In genomic region chr20:17688965-17689364, GRCh38 we compare ENCODE assay signal across 23 cellular contexts. TPM values are rescaled to one million over a fixed set of nuclear protein-coding genes. Genes with fewer than 3 reads are reported as not detected.
DNase-seq lines count a peak whose midpoint lies in the region; ATAC-seq, FAIRE-seq and TF ChIP-seq lines count a peak whose summit lies in the region.
"Had no signal": no experiment of that assay in that cellular context is flagged by ENCODE, and none has a peak within 500 bp of the region (broad histone marks: within the 10 kb centered on the region; RNA-seq: fewer than 3 reads in every experiment).

No MANE protein-coding gene starts in this region.

- no peak overlapping the region for H3K27ac Mint-ChIP-seq in CD8-positive, alpha-beta memory T cell
- H3K27ac Mint-ChIP-seq: CD14-positive monocyte, H9, T-cell had no signal

- FAIRE-seq in RCC 7860 (lab: Jason Lieb, UNC) = no peak
- FAIRE-seq: A204.1 had no signal

- no peak overlapping the region for H3K4me3 ChIP-seq in fibroblast of lung (replicated peaks in 1 of 4; ENCODE audit: control extremely low read depth in 1 of 4, insufficient read depth in 1 of 4, low read depth in 3 of 4, low read length in 4 of 4)
- no peak overlapping the region for H3K4me3 ChIP-seq in stomach
- H3K4me3 ChIP-seq in CD8-positive, alpha-beta memory T cell (ENCODE audit: low read length) = no peak overlapping the region

- no peaks in the 10 kb centered on the region for H3K79me2 ChIP-seq in fibroblast of lung (ENCODE audit: control insufficient read depth, insufficient read depth, low read length)

- TF ChIP-seq POLR2A in stomach (IDR thresholded peaks at IDR 0.05) = no peak

- no peaks in the 10 kb centered on the region for H3K4me1 Mint-ChIP-seq in CD8-positive, alpha-beta memory T cell
- H3K4me1 Mint-ChIP-seq: IgD-negative memory B cell, T-cell had no signal

- no peak for ATAC-seq in GM18867 (IDR thresholded peaks at IDR 0.05; ENCODE audit: unreplicated experiment)
- ATAC-seq: T-cell had no signal

- no peak overlapping the region for H3K4me3 Mint-ChIP-seq in CD8-positive, alpha-beta memory T cell
- H3K4me3 Mint-ChIP-seq: H9, IgD-negative memory B cell, T-cell had no signal

- peaks cover 0 to 6% (median 4%) of the 10 kb centered on the region in 3 donors for H3K36me3 Mint-ChIP-seq in CD8-positive, alpha-beta memory T cell
- H3K36me3 Mint-ChIP-seq: CD14-positive monocyte, IgD-negative memory B cell, T-cell had no signal

- no peaks in the 10 kb centered on the region for H3K4me1 ChIP-seq in fibroblast of lung (ENCODE audit: control insufficient read depth, extremely low read depth, insufficient read depth, low read length)
- H3K4me1 ChIP-seq in stomach = peaks cover 7 to 33% (median 20%) of the 10 kb centered on the region in 4 donors
- no peaks in the 10 kb centered on the region for H3K4me1 ChIP-seq in CD8-positive, alpha-beta memory T cell (ENCODE audit: insufficient read depth, low read length)

- H3K9me3 Mint-ChIP-seq in CD8-positive, alpha-beta memory T cell = peaks cover 0 to 15% (median 3%) of the 10 kb centered on the region in 5 donors

- intact Hi-C loops in stomach (cut with DNase I; ENCODE audit: low total_unique reads) = no loop called here

- H4K20me1 ChIP-seq in fibroblast of lung (ENCODE audit: control insufficient read depth, extremely low read depth, insufficient read depth, low read length) = no peaks in the 10 kb centered on the region

- H3K36me3 ChIP-seq in fibroblast of lung (ENCODE audit: control insufficient read depth, insufficient read depth, low read length) (no peaks in the 10 kb centered on the region), stomach (no peaks in the 10 kb centered on the region)
- no peaks in the 10 kb centered on the region for H3K36me3 ChIP-seq in CD8-positive, alpha-beta memory T cell (ENCODE audit: insufficient read depth, low read length)

- H3K27me3 ChIP-seq in fibroblast of lung (ENCODE audit: control insufficient read depth, insufficient read depth, low read length) (peaks cover 33% of the 10 kb centered on the region), stomach (no peaks in the 10 kb centered on the region)
- H3K27me3 ChIP-seq in CD8-positive, alpha-beta memory T cell (ENCODE audit: insufficient read depth, low read length, poor library complexity, severe bottlenecking) = peaks cover 19% of the 10 kb centered on the region

- TF ChIP-seq EP300 in stomach (IDR thresholded peaks at IDR 0.05) = no peak

- H3K9ac ChIP-seq in fibroblast of lung (ENCODE audit: insufficient read depth, low read length) = no peak overlapping the region

- no peak overlapping the region for H3K27ac ChIP-seq in fibroblast of lung (ENCODE audit: insufficient read depth, low read length)
- H3K27ac ChIP-seq in stomach = peak overlapping the region in 1 of 5 donors; percentile 14
- H3K27ac ChIP-seq in CD8-positive, alpha-beta memory T cell (ENCODE audit: low read depth, low read length) = no peak overlapping the region

- no peak overlapping the region for H2AFZ ChIP-seq in fibroblast of lung (ENCODE audit: low read length)

- CTCF ChIA-PET in CD8-positive, alpha-beta memory T cell (lab: Charles Lee) = interaction anchor here (1.2 kb wide), 1 partner anchor 9 kb away, joined by 4 read pairs; no protein-coding TSS in a partner anchor

- POLR2A ChIA-PET in CD8-positive, alpha-beta memory T cell (lab: Charles Lee) = no interaction called here

- TF ChIP-seq CTCF in fibroblast of lung (conservative IDR thresholded peaks at IDR 0.05 in 1 of 2, IDR thresholded peaks at IDR 0.05 in 1 of 2; ENCODE audit: low read depth in 1 of 2, low read length in 2 of 2) (no peak), stomach (IDR thresholded peaks at IDR 0.05) (no peak)

- H3K9me3 ChIP-seq in fibroblast of lung (ENCODE audit: control insufficient read depth, insufficient read depth, low read depth, low read length) (no peaks in the 10 kb centered on the region), stomach (peaks cover 0 to 11% (median 0%) of the 10 kb centered on the region in 4 donors)
- no peaks in the 10 kb centered on the region for H3K9me3 ChIP-seq in CD8-positive, alpha-beta memory T cell (ENCODE audit: low read length)

- no peak overlapping the region for H3K4me2 ChIP-seq in fibroblast of lung (ENCODE audit: extremely low read depth, insufficient read depth, low read length)

- WGBS in stomach, 5 donors = 6 to 26% (median 17%) methylated on average over 2 of the region's 2 CpGs

- peaks cover 27 to 83% of the 10 kb centered on the region in 2 donors for H3K27me3 Mint-ChIP-seq in CD8-positive, alpha-beta memory T cell

- DNase-seq in NCI-H748 (lab: John Stamatoyannopoulos, UW; ENCODE audit: unreplicated experiment) = peak; percentile 48
- no peak for DNase-seq in NCI-H748 treated with DMSO at 0.1 percent for 48 hours (lab: John Stamatoyannopoulos, UW)
- DNase-seq in amniotic epithelial cell (ENCODE audit: low read depth) = peak; percentile 42
- DNase-seq in fibroblast of lung (ENCODE audit: low read depth in 2 of 2) = peak; percentile 31 to 69
- peak; percentile 50 for DNase-seq in stomach
- no peak for DNase-seq in CD8-positive, alpha-beta memory T cell
- DNase-seq in RCC 7860 (ENCODE audit: low spot score) = no peak
- DNase-seq: AML-193, DMS53, H9, Kasumi-1, NCI-H1105 treated with DMSO at 0.1 percent for 48 hours, NCI-H2029, OCI-M1, RPMI8226, T-cell had no signal

RNA-seq across cellular contexts. Expression of gene RRBP1, which starts 6.9 kb away (rescaled TPM):
- total RNA-seq in fibroblast of lung (143 and 233 TPM in 2 replicates), stomach (100 to 1,000 TPM; 125 to 456 (median 251) TPM)
- polyA plus RNA-seq in fibroblast of lung (169 and 191 TPM in 2 replicates), stomach (10 to 100 TPM; 34.4 to 79.6 (median 74.6) TPM)
- 307 and 325 TPM in 2 replicates for polyA plus RNA-seq in fibroblast of lung (2012)
- 161 and 174 TPM in 2 replicates for polyA minus RNA-seq in fibroblast of lung (ENCODE audit: low replicate concordance)
- total RNA-seq in CD8-positive, alpha-beta memory T cell = 10 to 100 TPM; 22.8 to 25.3 TPM
- polyA plus RNA-seq in CD8-positive, alpha-beta memory T cell = 17.4 TPM

RNA-seq across cellular contexts. Expression of gene BANF2, which starts 10.8 kb away (rescaled TPM):
- total RNA-seq in fibroblast of lung (not detected in 2 replicates), stomach (not detected)
- polyA plus RNA-seq in fibroblast of lung (not detected in 2 replicates), stomach (not detected)
- polyA plus RNA-seq in fibroblast of lung (2012) = not detected in 2 replicates
- polyA minus RNA-seq in fibroblast of lung (ENCODE audit: low replicate concordance) = not detected in 2 replicates
- total RNA-seq in CD8-positive, alpha-beta memory T cell = not detected
- polyA plus RNA-seq in CD8-positive, alpha-beta memory T cell = not detected
- total RNA-seq: H9, HT1080, NCI-H460, SK-MEL-5, T-cell had no signal
- polyA plus RNA-seq: CD14-positive monocyte, IgD-negative memory B cell had no signal

Comparison
In these comparisons a context has a peak if more than half of its experiments do, and no peak if none do; other contexts are left out.
1. DNase-seq: peak in NCI-H748 (single experiment), amniotic epithelial cell (single experiment), fibroblast of lung (2 of 2) and stomach (single experiment); none in NCI-H748 treated with DMSO at 0.1 percent for 48 hours (single experiment), CD8-positive, alpha-beta memory T cell (0 of 5) and RCC 7860 (single experiment).